8 cellular contexts compared by ENCODE assay signal in the genomic region with DNA sequence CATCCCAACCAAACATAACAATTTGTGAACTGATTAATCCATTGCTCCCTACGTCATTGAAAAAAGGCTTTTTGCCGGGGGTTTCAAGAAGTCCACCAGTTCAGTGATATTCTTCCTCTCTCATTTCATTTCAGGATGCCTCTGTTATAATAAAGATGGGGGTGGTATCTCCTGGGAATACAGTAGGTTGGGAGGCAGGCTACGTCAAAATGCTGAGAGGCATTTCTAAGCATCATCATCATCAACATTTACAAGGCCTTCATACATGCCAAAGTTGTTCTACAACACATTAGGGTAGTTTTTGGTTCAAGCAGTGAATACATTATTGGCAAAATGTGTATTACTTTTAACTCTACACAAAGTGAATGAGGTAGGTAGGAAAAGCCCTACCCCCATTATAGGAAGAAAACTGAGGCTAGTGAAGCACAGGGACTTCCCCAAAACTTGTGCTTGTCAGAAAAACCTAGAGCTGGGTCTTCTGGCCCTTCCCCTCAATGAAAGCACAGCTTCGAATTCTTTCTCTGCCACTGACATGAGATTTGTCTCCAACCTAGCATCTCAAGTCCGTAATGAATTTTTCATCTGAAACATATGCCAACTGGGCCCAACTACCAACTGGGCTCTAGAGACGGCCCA. TPM values are rescaled to one million over a fixed set of nuclear protein-coding genes. Genes with fewer than 3 reads are reported as not detected.
A peak's percentile ranks its signal among the peaks of the same experiment; 100 is the strongest.
DNase-seq lines count a peak whose midpoint lies in the region; ATAC-seq and TF ChIP-seq lines count a peak whose summit lies in the region.

No MANE protein-coding gene starts in this region.

- H3K4me1 Mint-ChIP-seq in activated naive CD8-positive, alpha-beta T cell (ENCODE audit: low read depth): peaks cover 19% of the 10 kb centered on the region

- H3K9me3 ChIP-seq in cardiac muscle cell (ENCODE audit: low read depth) (no peaks in the 10 kb centered on the region), right lobe of liver (no peaks in the 10 kb centered on the region)

- peaks cover 6% of the 10 kb centered on the region for H3K4me1 ChIP-seq in cardiac muscle cell (ENCODE audit: low read depth)
- peaks cover 0 to 20% (median 6%) of the 10 kb centered on the region in 4 donors for H3K4me1 ChIP-seq in right lobe of liver
- no peaks in the 10 kb centered on the region for H3K4me1 ChIP-seq in urinary bladder (ENCODE audit: insufficient read depth)

- ATAC-seq in left cardiac atrium (no peak), HG03135 (IDR thresholded peaks at IDR 0.05; ENCODE audit: unreplicated experiment) (peak; percentile 1), right lobe of liver (no peak)

- peaks cover 6% of the 10 kb centered on the region for H3K36me3 Mint-ChIP-seq in activated naive CD8-positive, alpha-beta T cell

- H3K9me3 Mint-ChIP-seq in activated naive CD8-positive, alpha-beta T cell (ENCODE audit: low read depth): no peaks in the 10 kb centered on the region

- TF ChIP-seq POLR2A in right lobe of liver (IDR thresholded peaks at IDR 0.05): no peak

- H3K27me3 ChIP-seq in cardiac muscle cell (peaks cover 17% of the 10 kb centered on the region), right lobe of liver (peaks cover 7 to 11% of the 10 kb centered on the region in 2 donors)

- 32% methylated on average over 6 of the region's 6 CpGs for WGBS in right lobe of liver (ENCODE audit: insufficient coverage, low coverage, low lambda C conversion rate, missing lambda C conversion rate)
- WGBS in urinary bladder: 40% methylated on average over 6 of the region's 6 CpGs

- no peak for TF ChIP-seq CTCF in cardiac muscle cell (IDR thresholded peaks at IDR 0.05; ENCODE audit: low read depth, low read length)
- no peak for TF ChIP-seq CTCF in right lobe of liver (IDR thresholded peaks at IDR 0.05)

- H3K27me3 Mint-ChIP-seq in activated naive CD8-positive, alpha-beta T cell: peaks cover 16% of the 10 kb centered on the region

- H3K27ac Mint-ChIP-seq in activated naive CD8-positive, alpha-beta T cell: peak overlapping the region; percentile 96

- H3K27ac ChIP-seq in cardiac muscle cell: peak overlapping the region; percentile 61
- H3K27ac ChIP-seq in right lobe of liver: peak overlapping the region; percentile 85 to 92 (median 88)
- H3K27ac ChIP-seq in urinary bladder (ENCODE audit: low read depth): peak overlapping the region; percentile 95

- intact Hi-C loops in left cardiac atrium (cut with DNase I) (no loop called here), right lobe of liver (cut with DNase I) (no loop called here)

- H3K36me3 ChIP-seq in cardiac muscle cell (no peaks in the 10 kb centered on the region), right lobe of liver (no peaks in the 10 kb centered on the region), urinary bladder (ENCODE audit: insufficient read depth) (peaks cover 2% of the 10 kb centered on the region)

- H3K4me3 Mint-ChIP-seq in activated naive CD8-positive, alpha-beta T cell: peak overlapping the region; percentile 94

- DNase-seq in cardiac muscle cell (ENCODE audit: low read depth in 1 of 2, low spot score in 1 of 2) (no peak), left cardiac atrium (no peak), right lobe of liver (no peak), HT-29 (ENCODE audit: low spot score) (no peak), HPDE6-E6E7 (ENCODE audit: extremely low spot score) (no peak)

- H3K4me3 ChIP-seq in cardiac muscle cell: peak overlapping the region; percentile 80
- H3K4me3 ChIP-seq in right lobe of liver: peak overlapping the region; percentile 63 to 73 (median 71)
- H3K4me3 ChIP-seq in urinary bladder (ENCODE audit: low read depth, low read length): peak overlapping the region; percentile 71

RNA-seq across cellular contexts. Expression of a gene that starts 11.3 kb away (rescaled TPM):
- total RNA-seq in cardiac muscle cell (20.8 and 22.3 TPM in 2 replicates), left cardiac atrium (10 to 100 TPM; 59.7 to 67.9 TPM), right lobe of liver (under 1 TPM in 5 of 6 experiments, not detected in 1; 0.10 to 0.51 (median 0.12) TPM), urinary bladder (93.7 TPM)
- polyA plus RNA-seq in cardiac muscle cell (17.2 and 23.2 TPM in 2 replicates), urinary bladder (144 TPM)
- 8.0 and 8.9 TPM in 2 replicates for total RNA-seq in HT-29 (2014; rRNA removed; shearing (Covaris generic))
